Comparison of ENCODE assay signal across 1 cellular context in the genomic region with DNA sequence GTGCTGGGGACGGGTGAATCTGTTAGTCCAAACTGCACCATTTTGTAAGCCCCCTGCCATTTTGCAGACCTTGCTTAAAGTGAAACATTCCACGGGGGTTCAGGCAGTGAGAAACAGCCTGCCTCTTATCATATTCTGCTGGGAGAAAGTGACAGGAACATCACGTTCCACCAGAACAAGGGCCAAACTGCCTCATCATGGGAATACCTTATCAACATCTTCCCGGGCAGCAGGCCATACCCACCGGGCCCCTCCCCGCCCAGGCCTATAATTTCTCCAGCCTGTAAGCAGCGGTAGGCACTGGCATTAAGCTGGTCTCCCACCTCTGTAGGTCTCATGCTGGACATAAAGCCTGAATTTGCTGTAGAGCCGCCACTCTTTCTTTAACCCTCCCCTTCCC.
A peak's percentile ranks its signal among the peaks of the same experiment; 100 is the strongest.
TF ChIP-seq lines count a peak whose summit lies in the region.

No MANE protein-coding gene starts in this region.

TF ChIP-seq in K562, 482 proteins besides CTCF, POLR2A, EP300 and RAD21:
- peak; percentile 36 for TF ChIP-seq ARID1B (IDR thresholded peaks at IDR 0.05)
- 0 out of 2 replicates have a peak, but pooled peaks have one; percentile 23 for TF ChIP-seq MAFG (tag; conservative IDR thresholded peaks at IDR 0.05)
- peak; percentile 32; the same call in 1 of the 2 replicates for TF ChIP-seq CBFA2T3 (IDR thresholded peaks at IDR 0.05)
- TF ChIP-seq, protein P1, sequence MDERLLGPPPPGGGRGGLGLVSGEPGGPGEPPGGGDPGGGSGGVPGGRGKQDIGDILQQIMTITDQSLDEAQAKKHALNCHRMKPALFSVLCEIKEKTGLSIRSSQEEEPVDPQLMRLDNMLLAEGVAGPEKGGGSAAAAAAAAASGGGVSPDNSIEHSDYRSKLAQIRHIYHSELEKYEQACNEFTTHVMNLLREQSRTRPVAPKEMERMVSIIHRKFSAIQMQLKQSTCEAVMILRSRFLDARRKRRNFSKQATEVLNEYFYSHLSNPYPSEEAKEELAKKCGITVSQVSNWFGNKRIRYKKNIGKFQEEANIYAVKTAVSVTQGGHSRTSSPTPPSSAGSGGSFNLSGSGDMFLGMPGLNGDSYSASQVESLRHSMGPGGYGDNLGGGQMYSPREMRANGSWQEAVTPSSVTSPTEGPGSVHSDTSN (CRISPR knock-in tag; IDR thresholded peaks at IDR 0.05; ENCODE audit: low read depth) = no peak
- TF ChIP-seq, protein P1 (tag; conservative IDR thresholded peaks at IDR 0.05; ENCODE audit: low read depth) = peak; percentile 12; the same call in 1 of the 2 replicates
- peak; percentile 22; the same call in 1 of the 2 replicates for TF ChIP-seq CTBP1 (IDR thresholded peaks at IDR 0.05; ENCODE audit: borderline replicate concordance)
- TF ChIP-seq, protein P2, sequence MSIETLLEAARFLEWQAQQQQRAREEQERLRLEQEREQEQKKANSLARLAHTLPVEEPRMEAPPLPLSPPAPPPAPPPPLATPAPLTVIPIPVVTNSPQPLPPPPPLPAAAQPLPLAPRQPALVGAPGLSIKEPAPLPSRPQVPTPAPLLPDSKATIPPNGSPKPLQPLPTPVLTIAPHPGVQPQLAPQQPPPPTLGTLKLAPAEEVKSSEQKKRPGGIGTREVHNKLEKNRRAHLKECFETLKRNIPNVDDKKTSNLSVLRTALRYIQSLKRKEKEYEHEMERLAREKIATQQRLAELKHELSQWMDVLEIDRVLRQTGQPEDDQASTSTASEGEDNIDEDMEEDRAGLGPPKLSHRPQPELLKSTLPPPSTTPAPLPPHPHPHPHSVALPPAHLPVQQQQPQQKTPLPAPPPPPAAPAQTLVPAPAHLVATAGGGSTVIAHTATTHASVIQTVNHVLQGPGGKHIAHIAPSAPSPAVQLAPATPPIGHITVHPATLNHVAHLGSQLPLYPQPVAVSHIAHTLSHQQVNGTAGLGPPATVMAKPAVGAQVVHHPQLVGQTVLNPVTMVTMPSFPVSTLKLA (conservative IDR thresholded peaks at IDR 0.05) = 0 out of 4 replicates have a peak, but pooled peaks of 1 of the 2 experiments have one; percentile 28
- TF ChIP-seq ZNF766 (CRISPR knock-in tag; conservative IDR thresholded peaks at IDR 0.05) = no peak
- TF ChIP-seq BHLHE40 (IDR thresholded peaks at IDR 0.05; ENCODE audit: low read length) = peak; percentile 77
- no peak for TF ChIP-seq ZNF77 (CRISPR knock-in tag; IDR thresholded peaks at IDR 0.05)
- peak; percentile 40; the same call in 1 of the 2 replicates for TF ChIP-seq C11orf30 (IDR thresholded peaks at IDR 0.05; ENCODE audit: low read depth)
- no peak for TF ChIP-seq CHD2 (IDR thresholded peaks at IDR 0.05; ENCODE audit: low read depth, low read length)
- TF ChIP-seq NFIC (IDR thresholded peaks at IDR 0.05) = peak; percentile 29; the same call in 1 of the 2 replicates
- peak in 1 of 3 experiments; percentile 38 for TF ChIP-seq YY1 (IDR thresholded peaks at IDR 0.05; ENCODE audit: borderline replicate concordance in 1 of 3, control insufficient read depth in 1 of 3, extremely low read depth in 1 of 3, insufficient read depth in 3 of 3, insufficient read length in 1 of 3, insufficient replicate concordance in 2 of 3, low read depth in 1 of 3, low read length in 2 of 3)
- TF ChIP-seq, protein P3, sequence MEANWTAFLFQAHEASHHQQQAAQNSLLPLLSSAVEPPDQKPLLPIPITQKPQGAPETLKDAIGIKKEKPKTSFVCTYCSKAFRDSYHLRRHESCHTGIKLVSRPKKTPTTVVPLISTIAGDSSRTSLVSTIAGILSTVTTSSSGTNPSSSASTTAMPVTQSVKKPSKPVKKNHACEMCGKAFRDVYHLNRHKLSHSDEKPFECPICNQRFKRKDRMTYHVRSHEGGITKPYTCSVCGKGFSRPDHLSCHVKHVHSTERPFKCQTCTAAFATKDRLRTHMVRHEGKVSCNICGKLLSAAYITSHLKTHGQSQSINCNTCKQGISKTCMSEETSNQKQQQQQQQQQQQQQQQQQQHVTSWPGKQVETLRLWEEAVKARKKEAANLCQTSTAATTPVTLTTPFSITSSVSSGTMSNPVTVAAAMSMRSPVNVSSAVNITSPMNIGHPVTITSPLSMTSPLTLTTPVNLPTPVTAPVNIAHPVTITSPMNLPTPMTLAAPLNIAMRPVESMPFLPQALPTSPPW (CRISPR knock-in tag; IDR thresholded peaks at IDR 0.05) = peak; percentile 68; the same call in 1 of the 2 replicates
- TF ChIP-seq ZNF316 (IDR thresholded peaks at IDR 0.05) = peak; percentile 17; the same call in 1 of the 2 replicates
- TF ChIP-seq MAFK (IDR thresholded peaks at IDR 0.05; ENCODE audit: low read length) = 0 out of 2 replicates have a peak, but pooled peaks have one; percentile 13
- TF ChIP-seq ZNF354B (CRISPR knock-in tag; IDR thresholded peaks at IDR 0.05) = no peak
- TF ChIP-seq HNRNPUL1 (IDR thresholded peaks at IDR 0.05; ENCODE audit: low read length) = no peak
- peak; percentile 44; the same call in 1 of the 2 replicates for TF ChIP-seq NFE2 (IDR thresholded peaks at IDR 0.05; ENCODE audit: low read depth)
